1 cellular context compared by ENCODE assay signal in the genomic region with DNA sequence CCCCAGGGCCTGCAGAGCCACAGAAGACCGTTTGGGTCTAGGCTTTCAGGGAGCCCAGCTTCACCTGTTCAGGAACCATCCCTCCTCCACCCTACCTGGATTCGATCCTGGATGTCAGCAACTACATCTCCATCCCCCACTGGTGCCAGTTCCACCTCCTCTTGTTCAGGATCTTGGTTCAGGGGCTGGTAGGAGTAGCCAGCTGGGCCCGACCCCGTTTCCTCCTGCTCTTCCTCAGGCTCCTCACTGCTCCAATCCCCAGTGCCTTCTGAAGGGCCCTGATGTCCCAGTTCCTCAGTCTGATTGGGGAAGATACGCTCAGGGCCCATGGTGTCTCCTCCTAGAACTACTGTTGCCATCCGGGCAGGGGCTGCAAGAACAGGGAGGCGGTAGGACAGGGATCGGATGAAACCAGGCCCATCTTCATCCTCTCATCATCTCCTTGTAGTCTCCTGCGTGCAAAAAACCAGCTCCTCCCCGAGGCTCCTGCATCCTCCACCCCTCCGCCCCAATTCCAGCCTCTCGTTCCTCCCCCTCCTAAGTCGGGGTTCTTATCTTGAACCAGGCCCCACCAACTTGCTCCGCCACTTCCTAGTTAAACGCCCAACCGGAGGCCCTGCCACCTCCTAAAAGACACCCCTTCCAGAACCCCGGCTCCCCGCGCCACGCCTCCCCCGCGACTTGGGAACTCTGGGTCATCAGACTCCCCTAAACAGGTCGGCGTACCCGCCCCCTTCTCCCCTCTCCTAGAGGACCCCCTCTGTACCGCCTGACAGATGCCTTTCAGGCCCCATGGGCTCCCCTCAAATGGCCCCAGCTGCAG.
TF ChIP-seq lines count a peak whose summit lies in the region.

No MANE protein-coding gene starts in this region.

TF ChIP-seq in K562, 482 proteins besides CTCF, POLR2A, EP300 and RAD21 (continued from another document):
- peak; percentile 29; the same call in 1 of the 2 replicates for TF ChIP-seq SUPT5H (IDR thresholded peaks at IDR 0.05)
- peak; percentile 85 for TF ChIP-seq ZNF263 (CRISPR knock-in tag; IDR thresholded peaks at IDR 0.05; ENCODE audit: borderline replicate concordance)
- TF ChIP-seq PHF20 (IDR thresholded peaks at IDR 0.05; ENCODE audit: partially characterized antibody) = no peak
- TF ChIP-seq SMARCE1 (IDR thresholded peaks at IDR 0.05) = 0 out of 2 replicates have a peak, but pooled peaks have one; percentile 59
- peak; percentile 12; the same call in 1 of the 2 replicates for TF ChIP-seq PML (IDR thresholded peaks at IDR 0.05; ENCODE audit: low read length)
- TF ChIP-seq, protein P1, sequence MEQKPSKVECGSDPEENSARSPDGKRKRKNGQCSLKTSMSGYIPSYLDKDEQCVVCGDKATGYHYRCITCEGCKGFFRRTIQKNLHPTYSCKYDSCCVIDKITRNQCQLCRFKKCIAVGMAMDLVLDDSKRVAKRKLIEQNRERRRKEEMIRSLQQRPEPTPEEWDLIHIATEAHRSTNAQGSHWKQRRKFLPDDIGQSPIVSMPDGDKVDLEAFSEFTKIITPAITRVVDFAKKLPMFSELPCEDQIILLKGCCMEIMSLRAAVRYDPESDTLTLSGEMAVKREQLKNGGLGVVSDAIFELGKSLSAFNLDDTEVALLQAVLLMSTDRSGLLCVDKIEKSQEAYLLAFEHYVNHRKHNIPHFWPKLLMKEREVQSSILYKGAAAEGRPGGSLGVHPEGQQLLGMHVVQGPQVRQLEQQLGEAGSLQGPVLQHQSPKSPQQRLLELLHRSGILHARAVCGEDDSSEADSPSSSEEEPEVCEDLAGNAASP (IDR thresholded peaks at IDR 0.05) = no peak
- no peak for TF ChIP-seq ZNF184 (CRISPR knock-in tag; IDR thresholded peaks at IDR 0.05)
- no peak for TF ChIP-seq ILK (tag; IDR thresholded peaks at IDR 0.05; ENCODE audit: borderline replicate concordance, low read depth)
- TF ChIP-seq MXI1 (IDR thresholded peaks at IDR 0.05; ENCODE audit: low read depth, low read length) = 0 out of 2 replicates have a peak, but pooled peaks have one; percentile 47
- TF ChIP-seq SMARCA4 (IDR thresholded peaks at IDR 0.05) = 0 out of 2 replicates have a peak, but pooled peaks have one; percentile 26
- peak; percentile 45 for TF ChIP-seq NFIC (IDR thresholded peaks at IDR 0.05)
- TF ChIP-seq TAF7 (tag; IDR thresholded peaks at IDR 0.05) = no peak
- TF ChIP-seq NBN (IDR thresholded peaks at IDR 0.05; ENCODE audit: low read depth) = 0 out of 2 replicates have a peak, but pooled peaks have one; percentile 64
- no peak for TF ChIP-seq ESRRB (CRISPR knock-in tag; IDR thresholded peaks at IDR 0.05; ENCODE audit: borderline replicate concordance)
- 0 out of 2 replicates have a peak, but pooled peaks have one; percentile 27 for TF ChIP-seq MTA3 (IDR thresholded peaks at IDR 0.05; ENCODE audit: borderline replicate concordance)
- TF ChIP-seq TCF7L2 (IDR thresholded peaks at IDR 0.05; ENCODE audit: low read depth, low read length) = 0 out of 2 replicates have a peak, but pooled peaks have one; percentile 14
- TF ChIP-seq, protein P2, sequence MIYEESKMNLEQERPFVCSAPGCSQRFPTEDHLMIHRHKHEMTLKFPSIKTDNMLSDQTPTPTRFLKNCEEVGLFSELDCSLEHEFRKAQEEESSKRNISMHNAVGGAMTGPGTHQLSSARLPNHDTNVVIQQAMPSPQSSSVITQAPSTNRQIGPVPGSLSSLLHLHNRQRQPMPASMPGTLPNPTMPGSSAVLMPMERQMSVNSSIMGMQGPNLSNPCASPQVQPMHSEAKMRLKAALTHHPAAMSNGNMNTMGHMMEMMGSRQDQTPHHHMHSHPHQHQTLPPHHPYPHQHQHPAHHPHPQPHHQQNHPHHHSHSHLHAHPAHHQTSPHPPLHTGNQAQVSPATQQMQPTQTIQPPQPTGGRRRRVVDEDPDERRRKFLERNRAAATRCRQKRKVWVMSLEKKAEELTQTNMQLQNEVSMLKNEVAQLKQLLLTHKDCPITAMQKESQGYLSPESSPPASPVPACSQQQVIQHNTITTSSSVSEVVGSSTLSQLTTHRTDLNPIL (CRISPR knock-in tag; IDR thresholded peaks at IDR 0.05) = no peak
- TF ChIP-seq ZNF121 (CRISPR knock-in tag; conservative IDR thresholded peaks at IDR 0.05) = 0 out of 2 replicates have a peak, but pooled peaks have one; percentile 22
- peak; percentile 29; the same call in 1 of the 2 replicates for TF ChIP-seq TOE1 (IDR thresholded peaks at IDR 0.05; ENCODE audit: borderline replicate concordance)
- TF ChIP-seq TOE1 (CRISPR knock-in tag; IDR thresholded peaks at IDR 0.05; ENCODE audit: borderline replicate concordance, low read depth) = no peak
- 0 out of 2 replicates have a peak, but pooled peaks have one; percentile 2 for TF ChIP-seq ETV5 (CRISPR knock-in tag; IDR thresholded peaks at IDR 0.05; ENCODE audit: low read depth)
- TF ChIP-seq SIN3A (IDR thresholded peaks at IDR 0.05; ENCODE audit: borderline replicate concordance in 2 of 2, control insufficient read depth in 1 of 2, low read depth in 2 of 2, low read length in 2 of 2) = peak in 1 of 2 experiments; percentile 93; a peak in 1 of 4 replicates
- TF ChIP-seq PHF21A (IDR thresholded peaks at IDR 0.05; ENCODE audit: borderline replicate concordance, low read depth) = no peak
- TF ChIP-seq, protein P3, sequence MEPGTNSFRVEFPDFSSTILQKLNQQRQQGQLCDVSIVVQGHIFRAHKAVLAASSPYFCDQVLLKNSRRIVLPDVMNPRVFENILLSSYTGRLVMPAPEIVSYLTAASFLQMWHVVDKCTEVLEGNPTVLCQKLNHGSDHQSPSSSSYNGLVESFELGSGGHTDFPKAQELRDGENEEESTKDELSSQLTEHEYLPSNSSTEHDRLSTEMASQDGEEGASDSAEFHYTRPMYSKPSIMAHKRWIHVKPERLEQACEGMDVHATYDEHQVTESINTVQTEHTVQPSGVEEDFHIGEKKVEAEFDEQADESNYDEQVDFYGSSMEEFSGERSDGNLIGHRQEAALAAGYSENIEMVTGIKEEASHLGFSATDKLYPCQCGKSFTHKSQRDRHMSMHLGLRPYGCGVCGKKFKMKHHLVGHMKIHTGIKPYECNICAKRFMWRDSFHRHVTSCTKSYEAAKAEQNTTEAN (CRISPR knock-in tag; IDR thresholded peaks at IDR 0.05) = 0 out of 2 replicates have a peak, but pooled peaks have one; percentile 35
- TF ChIP-seq, protein P4, sequence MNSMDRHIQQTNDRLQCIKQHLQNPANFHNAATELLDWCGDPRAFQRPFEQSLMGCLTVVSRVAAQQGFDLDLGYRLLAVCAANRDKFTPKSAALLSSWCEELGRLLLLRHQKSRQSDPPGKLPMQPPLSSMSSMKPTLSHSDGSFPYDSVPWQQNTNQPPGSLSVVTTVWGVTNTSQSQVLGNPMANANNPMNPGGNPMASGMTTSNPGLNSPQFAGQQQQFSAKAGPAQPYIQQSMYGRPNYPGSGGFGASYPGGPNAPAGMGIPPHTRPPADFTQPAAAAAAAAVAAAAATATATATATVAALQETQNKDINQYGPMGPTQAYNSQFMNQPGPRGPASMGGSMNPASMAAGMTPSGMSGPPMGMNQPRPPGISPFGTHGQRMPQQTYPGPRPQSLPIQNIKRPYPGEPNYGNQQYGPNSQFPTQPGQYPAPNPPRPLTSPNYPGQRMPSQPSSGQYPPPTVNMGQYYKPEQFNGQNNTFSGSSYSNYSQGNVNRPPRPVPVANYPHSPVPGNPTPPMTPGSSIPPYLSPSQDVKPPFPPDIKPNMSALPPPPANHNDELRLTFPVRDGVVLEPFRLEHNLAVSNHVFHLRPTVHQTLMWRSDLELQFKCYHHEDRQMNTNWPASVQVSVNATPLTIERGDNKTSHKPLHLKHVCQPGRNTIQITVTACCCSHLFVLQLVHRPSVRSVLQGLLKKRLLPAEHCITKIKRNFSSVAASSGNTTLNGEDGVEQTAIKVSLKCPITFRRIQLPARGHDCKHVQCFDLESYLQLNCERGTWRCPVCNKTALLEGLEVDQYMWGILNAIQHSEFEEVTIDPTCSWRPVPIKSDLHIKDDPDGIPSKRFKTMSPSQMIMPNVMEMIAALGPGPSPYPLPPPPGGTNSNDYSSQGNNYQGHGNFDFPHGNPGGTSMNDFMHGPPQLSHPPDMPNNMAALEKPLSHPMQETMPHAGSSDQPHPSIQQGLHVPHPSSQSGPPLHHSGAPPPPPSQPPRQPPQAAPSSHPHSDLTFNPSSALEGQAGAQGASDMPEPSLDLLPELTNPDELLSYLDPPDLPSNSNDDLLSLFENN (IDR thresholded peaks at IDR 0.05; ENCODE audit: low read depth in 2 of 2, low read length in 2 of 2) = peak in 1 of 2 experiments; percentile 7; a peak in 1 of 4 replicates
- TF ChIP-seq TCFL5 (CRISPR knock-in tag; conservative IDR thresholded peaks at IDR 0.05) = no peak
- TF ChIP-seq TAF1 (IDR thresholded peaks at IDR 0.05; ENCODE audit: control insufficient read depth, extremely low read depth, insufficient read depth, low read length, severe bottlenecking) = no peak
- peak; percentile 49 for TF ChIP-seq DPF2 (IDR thresholded peaks at IDR 0.05)
- TF ChIP-seq, protein P5, sequence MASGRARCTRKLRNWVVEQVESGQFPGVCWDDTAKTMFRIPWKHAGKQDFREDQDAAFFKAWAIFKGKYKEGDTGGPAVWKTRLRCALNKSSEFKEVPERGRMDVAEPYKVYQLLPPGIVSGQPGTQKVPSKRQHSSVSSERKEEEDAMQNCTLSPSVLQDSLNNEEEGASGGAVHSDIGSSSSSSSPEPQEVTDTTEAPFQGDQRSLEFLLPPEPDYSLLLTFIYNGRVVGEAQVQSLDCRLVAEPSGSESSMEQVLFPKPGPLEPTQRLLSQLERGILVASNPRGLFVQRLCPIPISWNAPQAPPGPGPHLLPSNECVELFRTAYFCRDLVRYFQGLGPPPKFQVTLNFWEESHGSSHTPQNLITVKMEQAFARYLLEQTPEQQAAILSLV (tag; IDR thresholded peaks at IDR 0.05) = no peak
